ENCODE assay signal across 21 cellular contexts in the genomic region with DNA sequence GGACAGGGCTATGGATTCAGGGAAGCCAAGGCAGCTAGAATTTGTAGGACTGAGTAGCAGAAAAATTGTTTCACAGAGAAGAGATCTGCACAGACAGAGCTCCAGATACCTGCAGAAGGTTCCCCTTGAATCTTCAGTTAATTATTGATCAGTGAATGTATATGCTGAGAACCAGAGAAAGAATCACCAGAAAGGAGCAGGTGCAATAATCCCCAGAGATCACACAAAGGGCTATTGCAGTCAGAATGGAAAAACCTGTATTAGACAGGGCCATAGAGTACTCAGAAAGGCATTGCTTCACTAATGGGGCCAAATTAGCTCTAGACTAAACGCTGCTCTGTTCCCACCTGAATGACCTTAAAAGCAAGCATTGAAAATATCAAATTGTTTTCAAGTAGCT. TPM values are rescaled to one million over a fixed set of nuclear protein-coding genes. Genes with fewer than 3 reads are reported as not detected.
DNase-seq lines count a peak whose midpoint lies in the region; ATAC-seq and FAIRE-seq lines count a peak whose summit lies in the region.
"Had no signal": no experiment of that assay in that cellular context is flagged by ENCODE, and none has a peak within 500 bp of the region (broad histone marks: within the 10 kb centered on the region; RNA-seq: fewer than 3 reads in every experiment).

No MANE protein-coding gene starts in this region.

- H3K9me3 ChIP-seq in SJCRH30 (replicated peaks) = no peaks in the 10 kb centered on the region
- H3K9me3 ChIP-seq: A549, vagina had no signal

- no peak overlapping the region for H3K4me3 ChIP-seq in SJCRH30
- H3K4me3 ChIP-seq: A549, GM23248, stomach, vagina had no signal

- H3K27ac ChIP-seq in SJCRH30 = no peak overlapping the region
- H3K27ac ChIP-seq: A549, GM23248, stomach, vagina had no signal

- ATAC-seq in GM19397 (IDR thresholded peaks at IDR 0.05; ENCODE audit: unreplicated experiment) (peak; percentile 94), HG02759 (IDR thresholded peaks at IDR 0.05; ENCODE audit: unreplicated experiment) (peak; percentile 98), HG03342 (IDR thresholded peaks at IDR 0.05; ENCODE audit: unreplicated experiment) (peak; percentile 91)
- ATAC-seq: A549; activated CD4-positive, alpha-beta T cell treated with anti-CD3 and anti-CD28 coated beads for 36 hours had no signal

- no peaks in the 10 kb centered on the region for H3K4me1 ChIP-seq in SJCRH30
- H3K4me1 ChIP-seq: A549, stomach, vagina had no signal

- FAIRE-seq in GM18507 (lab: Jason Lieb, UNC) = no peak
- FAIRE-seq: A549, astrocyte, endometrium had no signal

- no peaks in the 10 kb centered on the region for H3K36me3 ChIP-seq in SJCRH30
- H3K36me3 ChIP-seq: stomach, vagina had no signal

- DNase-seq in GM18507 (ENCODE audit: extremely low spot score, insufficient read length, low read depth) = peak; percentile 7
- no peak for DNase-seq in NCI-H2029 (lab: John Stamatoyannopoulos, UW)
- no peak for DNase-seq in stimulated activated CD4-positive, alpha-beta T cell treated with anti-CD3 and anti-CD28 coated beads, Interleukin-4, amount 100 ng/mL, for 1 hour
- no peak for DNase-seq in NK-92 treated with Interleukin-12 subunit alpha and Interleukin-12 subunit beta, amount 100 ng/mL, for 24 hours (lab: John Stamatoyannopoulos, UW)
- DNase-seq in SJCRH30 = no peak
- DNase-seq: activated CD4-positive, alpha-beta T cell treated with anti-CD3 and anti-CD28 coated beads for 36 hours; activated naive CD4-positive, alpha-beta T cell treated with anti-CD3 and anti-CD28 coated beads for 36 hours; DMS79 treated with DMSO at 0.1 percent for 48 hours; GM23248; hypothalamus; kidney glomerular epithelial cell; midbrain; SIG-M5; stomach had no signal

- H3K27me3 ChIP-seq in SJCRH30 = no peaks in the 10 kb centered on the region
- H3K27me3 ChIP-seq: stomach, vagina had no signal

RNA-seq across cellular contexts. Expression of a gene that starts 35.5 kb away (rescaled TPM):
- 19.5 and 28.9 TPM in 2 replicates for total RNA-seq in SJCRH30 (2014; rRNA removed; shearing (Covaris generic))
